In genomic region chr1:38183094-38183493, GRCh38 we compare ENCODE assay signal across 1 cellular context.
TF ChIP-seq lines count a peak whose summit lies in the region.

No MANE protein-coding gene starts in this region.

TF ChIP-seq in WTC11, 78 proteins besides CTCF, POLR2A, EP300 and RAD21 (continued from another document):
- TF ChIP-seq ZSCAN18 (CRISPR knock-in tag; IDR thresholded peaks at IDR 0.05) (0 out of 2 replicates have a peak, but pooled peaks have one; percentile 3), NFE2L1 (CRISPR knock-in tag; IDR thresholded peaks at IDR 0.05) (peak; percentile 77)
